In the genomic region with DNA sequence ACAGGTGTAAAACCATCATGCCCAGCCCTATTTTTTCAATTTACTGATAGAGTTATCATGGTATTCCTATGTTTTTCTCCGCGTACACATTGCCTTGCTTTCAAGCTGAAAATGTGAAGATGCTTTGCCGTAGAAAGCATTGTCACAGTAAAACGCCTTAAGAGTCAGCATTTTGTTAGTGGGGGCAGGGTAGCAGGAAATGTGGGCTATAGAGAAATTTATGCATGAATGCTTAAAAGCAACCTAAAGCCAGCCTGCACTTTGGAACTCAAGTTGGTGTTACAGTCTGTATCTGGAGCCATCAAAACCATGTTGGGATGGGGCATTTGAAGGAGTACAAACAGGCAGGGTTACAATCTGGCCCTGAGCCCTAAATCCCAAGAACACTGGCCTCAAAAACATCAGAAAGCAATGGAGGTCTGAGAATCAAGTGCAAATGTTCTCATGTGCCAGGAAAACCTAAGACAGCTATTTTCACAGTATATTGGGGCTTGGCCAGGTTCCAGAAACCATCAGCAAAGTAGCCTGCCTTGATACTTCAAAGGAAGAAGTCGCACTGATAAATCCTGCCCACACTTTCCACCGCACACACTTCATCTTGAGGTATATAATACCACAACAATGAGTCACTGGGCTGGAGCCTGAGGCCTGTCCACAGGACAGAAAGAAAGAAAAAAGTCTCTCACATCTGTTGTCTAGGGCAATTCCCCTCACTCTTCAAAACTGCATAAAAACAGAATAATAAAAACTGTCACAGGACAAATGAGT, we compare ENCODE assay signal across 1 cellular context.
TF ChIP-seq lines count a peak whose summit lies in the region.

No MANE protein-coding gene starts in this region.

TF ChIP-seq in SK-N-SH, 30 proteins besides CTCF, POLR2A, EP300 and RAD21 (continued from another document):
- TF ChIP-seq, protein P1, sequence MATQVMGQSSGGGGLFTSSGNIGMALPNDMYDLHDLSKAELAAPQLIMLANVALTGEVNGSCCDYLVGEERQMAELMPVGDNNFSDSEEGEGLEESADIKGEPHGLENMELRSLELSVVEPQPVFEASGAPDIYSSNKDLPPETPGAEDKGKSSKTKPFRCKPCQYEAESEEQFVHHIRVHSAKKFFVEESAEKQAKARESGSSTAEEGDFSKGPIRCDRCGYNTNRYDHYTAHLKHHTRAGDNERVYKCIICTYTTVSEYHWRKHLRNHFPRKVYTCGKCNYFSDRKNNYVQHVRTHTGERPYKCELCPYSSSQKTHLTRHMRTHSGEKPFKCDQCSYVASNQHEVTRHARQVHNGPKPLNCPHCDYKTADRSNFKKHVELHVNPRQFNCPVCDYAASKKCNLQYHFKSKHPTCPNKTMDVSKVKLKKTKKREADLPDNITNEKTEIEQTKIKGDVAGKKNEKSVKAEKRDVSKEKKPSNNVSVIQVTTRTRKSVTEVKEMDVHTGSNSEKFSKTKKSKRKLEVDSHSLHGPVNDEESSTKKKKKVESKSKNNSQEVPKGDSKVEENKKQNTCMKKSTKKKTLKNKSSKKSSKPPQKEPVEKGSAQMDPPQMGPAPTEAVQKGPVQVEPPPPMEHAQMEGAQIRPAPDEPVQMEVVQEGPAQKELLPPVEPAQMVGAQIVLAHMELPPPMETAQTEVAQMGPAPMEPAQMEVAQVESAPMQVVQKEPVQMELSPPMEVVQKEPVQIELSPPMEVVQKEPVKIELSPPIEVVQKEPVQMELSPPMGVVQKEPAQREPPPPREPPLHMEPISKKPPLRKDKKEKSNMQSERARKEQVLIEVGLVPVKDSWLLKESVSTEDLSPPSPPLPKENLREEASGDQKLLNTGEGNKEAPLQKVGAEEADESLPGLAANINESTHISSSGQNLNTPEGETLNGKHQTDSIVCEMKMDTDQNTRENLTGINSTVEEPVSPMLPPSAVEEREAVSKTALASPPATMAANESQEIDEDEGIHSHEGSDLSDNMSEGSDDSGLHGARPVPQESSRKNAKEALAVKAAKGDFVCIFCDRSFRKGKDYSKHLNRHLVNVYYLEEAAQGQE (IDR thresholded peaks at IDR 0.05; ENCODE audit: low read depth, low read length): peak; percentile 30; the same call in 1 of the 2 replicates
- TF ChIP-seq NRF1 (IDR thresholded peaks at IDR 0.05; ENCODE audit: low read depth, low read length) (no peak), POLR2AphosphoS5 (IDR thresholded peaks at IDR 0.05; ENCODE audit: low read depth, low read length) (peak; percentile 77; the same call in 1 of the 2 replicates), GATA2 (CRISPR knock-in tag; IDR thresholded peaks at IDR 0.05) (no peak), FOSL2 (IDR thresholded peaks at IDR 0.05; ENCODE audit: borderline replicate concordance, low read depth) (peak; percentile 91), SIN3A (IDR thresholded peaks at IDR 0.05; ENCODE audit: borderline replicate concordance, low read depth, low read length) (peak; percentile 75; the same call in 1 of the 2 replicates), FOXJ3 (CRISPR knock-in tag; IDR thresholded peaks at IDR 0.05) (no peak), YY1 (IDR thresholded peaks at IDR 0.05; ENCODE audit: low read depth) (0 out of 2 replicates have a peak, but pooled peaks have one; percentile 36), ELF1 (IDR thresholded peaks at IDR 0.05) (no peak), GABPA (IDR thresholded peaks at IDR 0.05; ENCODE audit: low read depth) (no peak), SMC3 (IDR thresholded peaks at IDR 0.05; ENCODE audit: low read depth, low read length) (no peak; the same call in 1 of the 2 replicates), MXI1 (IDR thresholded peaks at IDR 0.05; ENCODE audit: low read depth, low read length) (no peak)
- TF ChIP-seq, protein P2, sequence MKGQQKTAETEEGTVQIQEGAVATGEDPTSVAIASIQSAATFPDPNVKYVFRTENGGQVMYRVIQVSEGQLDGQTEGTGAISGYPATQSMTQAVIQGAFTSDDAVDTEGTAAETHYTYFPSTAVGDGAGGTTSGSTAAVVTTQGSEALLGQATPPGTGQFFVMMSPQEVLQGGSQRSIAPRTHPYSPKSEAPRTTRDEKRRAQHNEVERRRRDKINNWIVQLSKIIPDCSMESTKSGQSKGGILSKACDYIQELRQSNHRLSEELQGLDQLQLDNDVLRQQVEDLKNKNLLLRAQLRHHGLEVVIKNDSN (IDR thresholded peaks at IDR 0.05; ENCODE audit: borderline replicate concordance, low read depth): no peak
- TF ChIP-seq, protein P3, sequence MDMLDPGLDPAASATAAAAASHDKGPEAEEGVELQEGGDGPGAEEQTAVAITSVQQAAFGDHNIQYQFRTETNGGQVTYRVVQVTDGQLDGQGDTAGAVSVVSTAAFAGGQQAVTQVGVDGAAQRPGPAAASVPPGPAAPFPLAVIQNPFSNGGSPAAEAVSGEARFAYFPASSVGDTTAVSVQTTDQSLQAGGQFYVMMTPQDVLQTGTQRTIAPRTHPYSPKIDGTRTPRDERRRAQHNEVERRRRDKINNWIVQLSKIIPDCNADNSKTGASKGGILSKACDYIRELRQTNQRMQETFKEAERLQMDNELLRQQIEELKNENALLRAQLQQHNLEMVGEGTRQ (IDR thresholded peaks at IDR 0.05; ENCODE audit: borderline replicate concordance, low read depth, low read length): no peak
- TF ChIP-seq, protein P4, sequence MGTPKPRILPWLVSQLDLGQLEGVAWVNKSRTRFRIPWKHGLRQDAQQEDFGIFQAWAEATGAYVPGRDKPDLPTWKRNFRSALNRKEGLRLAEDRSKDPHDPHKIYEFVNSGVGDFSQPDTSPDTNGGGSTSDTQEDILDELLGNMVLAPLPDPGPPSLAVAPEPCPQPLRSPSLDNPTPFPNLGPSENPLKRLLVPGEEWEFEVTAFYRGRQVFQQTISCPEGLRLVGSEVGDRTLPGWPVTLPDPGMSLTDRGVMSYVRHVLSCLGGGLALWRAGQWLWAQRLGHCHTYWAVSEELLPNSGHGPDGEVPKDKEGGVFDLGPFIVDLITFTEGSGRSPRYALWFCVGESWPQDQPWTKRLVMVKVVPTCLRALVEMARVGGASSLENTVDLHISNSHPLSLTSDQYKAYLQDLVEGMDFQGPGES (IDR thresholded peaks at IDR 0.05; ENCODE audit: low read depth, low read length): no peak
- TF ChIP-seq, protein P5, sequence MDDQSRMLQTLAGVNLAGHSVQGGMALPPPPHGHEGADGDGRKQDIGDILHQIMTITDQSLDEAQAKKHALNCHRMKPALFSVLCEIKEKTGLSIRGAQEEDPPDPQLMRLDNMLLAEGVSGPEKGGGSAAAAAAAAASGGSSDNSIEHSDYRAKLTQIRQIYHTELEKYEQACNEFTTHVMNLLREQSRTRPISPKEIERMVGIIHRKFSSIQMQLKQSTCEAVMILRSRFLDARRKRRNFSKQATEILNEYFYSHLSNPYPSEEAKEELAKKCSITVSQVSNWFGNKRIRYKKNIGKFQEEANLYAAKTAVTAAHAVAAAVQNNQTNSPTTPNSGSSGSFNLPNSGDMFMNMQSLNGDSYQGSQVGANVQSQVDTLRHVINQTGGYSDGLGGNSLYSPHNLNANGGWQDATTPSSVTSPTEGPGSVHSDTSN (IDR thresholded peaks at IDR 0.05): peak; percentile 91
TF ChIP-seq in SK-N-SH: peak in this region for 15.
